Comparison of ENCODE assay signal across 8 cellular contexts in the genomic region with DNA sequence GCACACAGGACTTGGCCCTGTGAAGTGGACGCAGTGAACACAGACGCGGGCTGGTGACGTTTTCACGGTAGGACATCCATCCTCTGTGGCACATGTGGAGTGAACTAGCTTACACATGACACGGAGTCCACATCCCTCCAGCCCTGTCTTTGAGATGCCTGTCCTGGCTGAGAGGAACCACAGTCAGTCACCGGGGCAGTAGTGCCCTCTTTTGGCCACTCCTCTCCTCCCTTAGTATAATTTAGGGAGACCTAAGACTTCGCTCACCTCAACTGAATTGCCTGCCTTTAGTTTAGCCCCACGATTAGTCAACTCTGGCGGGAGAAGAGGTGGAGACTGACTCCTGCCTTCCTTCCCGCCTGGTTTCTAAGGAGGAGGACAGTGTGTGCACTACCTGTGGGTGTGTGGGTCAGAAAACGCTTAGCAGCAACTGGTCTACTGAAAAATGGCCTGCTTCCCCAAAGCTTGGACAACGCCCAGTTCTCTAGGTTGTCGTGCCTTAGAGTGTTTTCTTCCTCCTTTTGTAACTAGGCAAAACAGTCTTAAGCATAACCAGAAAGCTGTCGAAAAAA.
DNase-seq lines count a peak whose midpoint lies in the region; ATAC-seq and TF ChIP-seq lines count a peak whose summit lies in the region.

No MANE protein-coding gene starts in this region.

- peak; percentile 49 for ATAC-seq in GM19397 (IDR thresholded peaks at IDR 0.05; ENCODE audit: unreplicated experiment)
- peak; percentile 51 for ATAC-seq in HG03280 (IDR thresholded peaks at IDR 0.05; ENCODE audit: unreplicated experiment)
- peak; percentile 40 for ATAC-seq in activated CD8-positive, alpha-beta T cell treated with anti-CD3 and anti-CD28 coated beads for 36 hours
- peak; percentile 49 for ATAC-seq in left lobe of liver

- no peaks in the 10 kb centered on the region for H3K9me3 Mint-ChIP-seq in CD8-positive, alpha-beta memory T cell
- H3K9me3 Mint-ChIP-seq in activated CD8-positive, alpha-beta T cell treated with anti-CD3 and anti-CD28 coated beads for 36 hours, result peaks cover 2% of the 10 kb centered on the region

- H3K36me3 Mint-ChIP-seq in CD8-positive, alpha-beta memory T cell, result peaks cover 6 to 53% (median 14%) of the 10 kb centered on the region in 3 donors
- peaks cover 76% of the 10 kb centered on the region for H3K36me3 Mint-ChIP-seq in activated CD8-positive, alpha-beta T cell treated with anti-CD3 and anti-CD28 coated beads for 36 hours (ENCODE audit: low read depth)

- peaks cover 85 to 89% (median 89%) of the 10 kb centered on the region in 3 donors for H3K4me1 Mint-ChIP-seq in CD8-positive, alpha-beta memory T cell
- H3K4me1 Mint-ChIP-seq in activated CD8-positive, alpha-beta T cell treated with anti-CD3 and anti-CD28 coated beads for 36 hours (ENCODE audit: low read depth), result peaks cover 82% of the 10 kb centered on the region

- no peaks in the 10 kb centered on the region for H3K27me3 ChIP-seq in CD8-positive, alpha-beta memory T cell (ENCODE audit: insufficient read depth, low read length, poor library complexity, severe bottlenecking)
- no peaks in the 10 kb centered on the region for H3K27me3 ChIP-seq in uterus

- in situ Hi-C loops in ACHN (cut with HindIII; ENCODE audit: low pct_ligation_motif_present, low pct_unique_long_range_greater_than_20kb, low sequenced_read_pairs), result no loop called here

- no peaks in the 10 kb centered on the region for H3K27me3 Mint-ChIP-seq in CD8-positive, alpha-beta memory T cell
- no peaks in the 10 kb centered on the region for H3K27me3 Mint-ChIP-seq in activated CD8-positive, alpha-beta T cell treated with anti-CD3 and anti-CD28 coated beads for 36 hours

- peaks cover 4% of the 10 kb centered on the region for H3K36me3 ChIP-seq in CD8-positive, alpha-beta memory T cell (ENCODE audit: insufficient read depth, low read length)
- H3K36me3 ChIP-seq in uterus, result no peaks in the 10 kb centered on the region

- no peaks in the 10 kb centered on the region for H3K9me3 ChIP-seq in CD8-positive, alpha-beta memory T cell (ENCODE audit: low read length)
- no peaks in the 10 kb centered on the region for H3K9me3 ChIP-seq in uterus

- CTCF ChIA-PET in CD8-positive, alpha-beta memory T cell (lab: Charles Lee), result interaction anchor here (0.9 to 3.8 kb wide), 13 partner anchors 7 to 150 kb away, joined by 3 to 20 read pairs (median 5); no protein-coding TSS in a partner anchor
- CTCF ChIA-PET in activated CD8-positive, alpha-beta T cell treated with anti-CD3 and anti-CD28 coated beads for 36 hours (lab: Charles Lee), result interaction anchor here (0.8 to 2.5 kb wide), 12 partner anchors 9 to 149 kb away, joined by 3 to 9 read pairs (median 4); no protein-coding TSS in a partner anchor

- H3K4me3 ChIP-seq in CD8-positive, alpha-beta memory T cell (ENCODE audit: low read length), result peak overlapping the region; percentile 41
- no peak overlapping the region for H3K4me3 ChIP-seq in uterus

- peak overlapping the region; percentile 73 for H3K27ac ChIP-seq in CD8-positive, alpha-beta memory T cell (ENCODE audit: low read depth, low read length)
- peak overlapping the region; percentile 45 to 56 for H3K27ac ChIP-seq in uterus

- peak overlapping the region; percentile 93 to 99 (median 98) for H3K27ac Mint-ChIP-seq in CD8-positive, alpha-beta memory T cell
- H3K27ac Mint-ChIP-seq in activated CD8-positive, alpha-beta T cell treated with anti-CD3 and anti-CD28 coated beads for 36 hours, result peak overlapping the region; percentile 98

- intact Hi-C loops in activated CD8-positive, alpha-beta T cell treated with anti-CD3 and anti-CD28 coated beads for 36 hours (cut with micrococcal nuclease), result loop anchor here (2.0 kb wide), 2 partner anchors 41 to 147 kb away; no protein-coding TSS in a partner anchor
- intact Hi-C loops in uterus (cut with DNase I; ENCODE audit: low total_unique reads), result no loop called here

- no peak for DNase-seq in CD8-positive, alpha-beta memory T cell
- DNase-seq in activated CD8-positive, alpha-beta T cell treated with anti-CD3 and anti-CD28 coated beads for 36 hours, result peak; percentile 28
- no peak for DNase-seq in left lobe of liver (ENCODE audit: low spot score)
- DNase-seq in uterus, result no peak
- no peak for DNase-seq in ACHN
- DNase-seq in ecto neural progenitor cell (ENCODE audit: low spot score), result no peak

- POLR2A ChIA-PET in CD8-positive, alpha-beta memory T cell (lab: Charles Lee), result interaction anchor here (0.9 to 3.6 kb wide), 9 partner anchors 10 to 145 kb away, joined by 3 to 30 read pairs (median 5); partner anchors contain the start of gene MBP
- POLR2A ChIA-PET in activated CD8-positive, alpha-beta T cell treated with anti-CD3 and anti-CD28 coated beads for 36 hours (lab: Charles Lee), result interaction anchor here (0.8 to 3.4 kb wide), 8 partner anchors 8 to 71 kb away, joined by 3 to 36 read pairs (median 8); partner anchors contain the start of gene MBP

- peak overlapping the region; percentile 43 to 86 (median 81) for H3K4me3 Mint-ChIP-seq in CD8-positive, alpha-beta memory T cell
- peak overlapping the region; percentile 40 for H3K4me3 Mint-ChIP-seq in activated CD8-positive, alpha-beta T cell treated with anti-CD3 and anti-CD28 coated beads for 36 hours

- no peak for TF ChIP-seq CTCF in activated CD8-positive, alpha-beta T cell treated with anti-CD3 and anti-CD28 coated beads for 36 hours (IDR thresholded peaks at IDR 0.05)
- no peak for TF ChIP-seq CTCF in uterus (IDR thresholded peaks at IDR 0.05)

- no peak for TF ChIP-seq POLR2A in uterus (IDR thresholded peaks at IDR 0.05)

- H3K4me1 ChIP-seq in CD8-positive, alpha-beta memory T cell (ENCODE audit: insufficient read depth, low read length), result peaks cover 89% of the 10 kb centered on the region
- H3K4me1 ChIP-seq in uterus, result no peaks in the 10 kb centered on the region
